ENCODE assay signal across 1 cellular context in genomic region chr12:31405021-31405420, GRCh38.
TF ChIP-seq lines count a peak whose summit lies in the region.

No MANE protein-coding gene starts in this region.

TF ChIP-seq in GM12878, 131 proteins besides CTCF, POLR2A, EP300 and RAD21 (continued from another document):
- TF ChIP-seq IKZF2 (IDR thresholded peaks at IDR 0.05) (no peak), ZNF622 (IDR thresholded peaks at IDR 0.05) (no peak)
